Comparison of ENCODE assay signal across 20 cellular contexts in the genomic region with DNA sequence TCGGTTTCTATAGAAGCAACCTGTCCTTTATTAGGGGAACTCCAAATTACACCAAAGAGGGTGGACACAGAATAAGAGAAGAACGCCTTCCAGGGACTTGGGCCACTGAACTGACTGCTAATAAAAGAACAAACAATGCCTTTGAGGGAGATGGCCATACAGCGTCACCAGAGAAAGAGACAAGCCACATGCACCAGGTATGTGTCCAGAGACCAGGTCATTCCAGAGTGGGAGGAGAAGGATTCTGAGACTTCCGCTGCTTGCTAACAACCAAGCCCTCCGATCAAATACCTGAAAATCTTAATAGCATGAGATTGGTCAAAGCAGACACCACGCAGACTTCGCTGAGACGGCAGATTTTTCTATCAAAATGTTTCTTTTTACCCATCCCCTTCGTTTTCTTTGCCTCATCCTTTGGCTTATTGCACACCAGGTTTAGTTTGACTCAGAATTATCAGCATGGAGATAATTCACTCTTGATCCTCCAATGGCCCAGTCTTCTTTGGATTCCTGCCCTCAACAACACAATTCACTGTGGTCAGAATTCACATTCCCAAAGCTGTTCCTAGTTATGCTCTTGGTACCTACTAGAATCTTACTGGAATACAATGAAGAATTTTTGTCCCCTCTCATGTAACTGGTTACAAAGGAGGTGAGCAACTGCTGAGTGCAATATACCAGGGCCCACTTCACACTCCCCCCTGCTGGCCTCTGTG.
A peak's percentile ranks its signal among the peaks of the same experiment; 100 is the strongest.
DNase-seq lines count a peak whose midpoint lies in the region; ATAC-seq, FAIRE-seq and TF ChIP-seq lines count a peak whose summit lies in the region.
"Had no signal": no experiment of that assay in that cellular context is flagged by ENCODE, and none has a peak within 500 bp of the region (broad histone marks: within the 10 kb centered on the region; RNA-seq: fewer than 3 reads in every experiment).

No MANE protein-coding gene starts in this region.

- H3K4me2 ChIP-seq in A549, result no peak overlapping the region
- peak overlapping the region; percentile 4 for H3K4me2 ChIP-seq in smooth muscle cell

- POLR2A ChIA-PET in A549 (lab: Yijun Ruan, JAX), result no interaction called here

- H3K27ac ChIP-seq in A549, result no peak overlapping the region
- peak overlapping the region in 3 of 4 donors; percentile 75 to 87 (median 83) for H3K27ac ChIP-seq in gastroesophageal sphincter
- no peak overlapping the region for H3K27ac ChIP-seq in smooth muscle cell (ENCODE audit: low read depth)

- FAIRE-seq in A549 (lab: Jason Lieb, UNC), result no peak
- FAIRE-seq: endometrium, frontal cortex, RCC 7860 had no signal

- peaks cover 0 to 14% of the 10 kb centered on the region in 2 donors for H3K36me3 ChIP-seq in gastroesophageal sphincter
- no peaks in the 10 kb centered on the region for H3K36me3 ChIP-seq in smooth muscle cell (ENCODE audit: low read depth)

- no peak overlapping the region for H3K9ac ChIP-seq in smooth muscle cell (ENCODE audit: low read depth)

- peaks cover 4% of the 10 kb centered on the region for H3F3A ChIP-seq in smooth muscle cell (ENCODE audit: low read depth)

- H3K27me3 ChIP-seq in gastroesophageal sphincter, result no peaks in the 10 kb centered on the region
- no peaks in the 10 kb centered on the region for H3K27me3 ChIP-seq in smooth muscle cell (ENCODE audit: low read depth)

- peaks cover 14% of the 10 kb centered on the region for H3K4me1 Mint-ChIP-seq in T-helper 17 cell
- no peaks in the 10 kb centered on the region for H3K4me1 Mint-ChIP-seq in mesothelial cell of epicardium

- CTCF ChIA-PET in A549 (lab: Yijun Ruan, JAX), result interaction anchor here (1.0 kb wide), 1 partner anchor 508 kb away, joined by 3 read pairs; no protein-coding TSS in a partner anchor

- ATAC-seq in A549, result 0 out of 6 replicates have a peak, but pooled peaks of 1 of the 2 experiments have one; percentile 25
- no peak for ATAC-seq in T-helper 17 cell
- ATAC-seq in gastroesophageal sphincter, result no peak
- ATAC-seq in GM18505 (IDR thresholded peaks at IDR 0.05; ENCODE audit: unreplicated experiment), result no peak
- ATAC-seq: activated T-cell treated with anti-CD3 and anti-CD28 coated beads, Interleukin-2, amount 50 U/mL, for 72 hours had no signal

- H3K4me1 ChIP-seq in A549 (no peaks in the 10 kb centered on the region), gastroesophageal sphincter (peaks cover 2 to 52% (median 32%) of the 10 kb centered on the region in 3 donors), smooth muscle cell (ENCODE audit: low read depth) (no peaks in the 10 kb centered on the region)

- H3K27ac Mint-ChIP-seq in T-helper 17 cell, result peak overlapping the region; percentile 11
- no peak overlapping the region for H3K27ac Mint-ChIP-seq in mesothelial cell of epicardium
- H3K27ac Mint-ChIP-seq: activated CD8-positive, alpha-beta T cell treated with anti-CD3 and anti-CD28 coated beads for 36 hours; activated naive CD8-positive, alpha-beta T cell treated with anti-CD3 and anti-CD28 coated beads for 36 hours; activated T-cell treated with anti-CD3 and anti-CD28 coated beads, Interleukin-2, amount 50 U/mL, for 72 hours had no signal

- TF ChIP-seq EP300 in A549 (IDR thresholded peaks at IDR 0.05) (no peak), gastroesophageal sphincter (IDR thresholded peaks at IDR 0.05) (no peak)

- no peaks in the 10 kb centered on the region for H3K79me2 ChIP-seq in smooth muscle cell (ENCODE audit: low read depth)

- no peak overlapping the region for H3K4me3 ChIP-seq in A549
- H3K4me3 ChIP-seq in gastroesophageal sphincter, result no peak overlapping the region
- H3K4me3 ChIP-seq in smooth muscle cell, result no peak overlapping the region

- no peak overlapping the region for H3K4me3 Mint-ChIP-seq in T-helper 17 cell
- H3K4me3 Mint-ChIP-seq in mesothelial cell of epicardium, result no peak overlapping the region
- H3K4me3 Mint-ChIP-seq: activated CD8-positive, alpha-beta T cell treated with anti-CD3 and anti-CD28 coated beads for 36 hours; activated naive CD8-positive, alpha-beta T cell treated with anti-CD3 and anti-CD28 coated beads for 36 hours; activated T-cell treated with anti-CD3 and anti-CD28 coated beads, Interleukin-2, amount 50 U/mL, for 72 hours; neural crest cell had no signal

- H3K9me3 Mint-ChIP-seq in mesothelial cell of epicardium, result no peaks in the 10 kb centered on the region
- H3K9me3 Mint-ChIP-seq: activated CD8-positive, alpha-beta T cell treated with anti-CD3 and anti-CD28 coated beads for 36 hours; activated naive CD8-positive, alpha-beta T cell treated with anti-CD3 and anti-CD28 coated beads for 36 hours; activated T-cell treated with anti-CD3 and anti-CD28 coated beads, Interleukin-2, amount 50 U/mL, for 72 hours; neural crest cell had no signal

- no peak for TF ChIP-seq CTCF in A549 (IDR thresholded peaks at IDR 0.05)
- TF ChIP-seq CTCF in gastroesophageal sphincter (IDR thresholded peaks at IDR 0.05), result no peak
- no peak for TF ChIP-seq CTCF in smooth muscle cell (IDR thresholded peaks at IDR 0.05; ENCODE audit: borderline replicate concordance, insufficient read depth, poor library complexity, severe bottlenecking)
- no peak for TF ChIP-seq CTCF in mesothelial cell of epicardium (IDR thresholded peaks at IDR 0.05; ENCODE audit: unreplicated experiment)

- H3K36me3 Mint-ChIP-seq in T-helper 17 cell (ENCODE audit: low read depth) (peaks cover 6% of the 10 kb centered on the region), mesothelial cell of epicardium (peaks cover 18% of the 10 kb centered on the region)
- H3K36me3 Mint-ChIP-seq: activated naive CD8-positive, alpha-beta T cell treated with anti-CD3 and anti-CD28 coated beads for 36 hours had no signal

- DNase-seq in A549 (ENCODE audit: low read depth in 1 of 2, low spot score in 1 of 2) (no peak), T-helper 17 cell (no peak), smooth muscle cell (lab: John Stamatoyannopoulos, UW; ENCODE audit: unreplicated experiment) (no peak), DMS 273 treated with DMSO at 0.1 percent for 48 hours (lab: John Stamatoyannopoulos, UW) (no peak), CD1c-positive myeloid dendritic cell (ENCODE audit: extremely low spot score) (no peak), mesothelial cell of epicardium (ENCODE audit: low spot score in 2 of 2, unreplicated experiment in 2 of 2) (no peak)
- DNase-seq: activated CD8-positive, alpha-beta T cell treated with anti-CD3 and anti-CD28 coated beads for 36 hours; activated naive CD8-positive, alpha-beta T cell treated with anti-CD3 and anti-CD28 coated beads for 36 hours; activated T-cell treated with anti-CD3 and anti-CD28 coated beads, Interleukin-2, amount 50 U/mL, for 72 hours; Karpas-422; NCI-H1105; NCI-H2171; stimulated activated CD4-positive, alpha-beta T cell treated with anti-CD3 and anti-CD28 coated beads, Interleukin-2, amount 100 ng/mL, for 48 hours; trophoblast cell had no signal

- H3K27me3 Mint-ChIP-seq in T-helper 17 cell, result peaks cover 41% of the 10 kb centered on the region
- no peaks in the 10 kb centered on the region for H3K27me3 Mint-ChIP-seq in mesothelial cell of epicardium (ENCODE audit: low read depth)
- H3K27me3 Mint-ChIP-seq: activated CD8-positive, alpha-beta T cell treated with anti-CD3 and anti-CD28 coated beads for 36 hours; activated naive CD8-positive, alpha-beta T cell treated with anti-CD3 and anti-CD28 coated beads for 36 hours had no signal

- TF ChIP-seq POLR2A in A549 (IDR thresholded peaks at IDR 0.05; ENCODE audit: low read length) (no peak), gastroesophageal sphincter (IDR thresholded peaks at IDR 0.05) (no peak), GM18505 (IDR thresholded peaks at IDR 0.05; ENCODE audit: borderline replicate concordance, extremely low read depth, insufficient read depth, insufficient read length) (no peak)

- H3K9me3 ChIP-seq in A549 (no peaks in the 10 kb centered on the region), T-helper 17 cell (ENCODE audit: control insufficient read depth, low read length, poor library complexity, severe bottlenecking) (no peaks in the 10 kb centered on the region), gastroesophageal sphincter (no peaks in the 10 kb centered on the region), smooth muscle cell (replicated peaks; ENCODE audit: low read depth) (no peaks in the 10 kb centered on the region)

- 93% methylated on average over 9 of the region's 9 CpGs for WGBS in A549 (ENCODE audit: missing lambda C conversion rate)
- 89 to 94% methylated on average over 3 to 7 of the region's 9 CpGs for WGBS in gastroesophageal sphincter (ENCODE audit: low coverage in 1 of 2), 2 donors
- WGBS in smooth muscle cell (ENCODE audit: low lambda C conversion rate), result 94% methylated on average over 9 of the region's 9 CpGs

- peaks cover 32% of the 10 kb centered on the region for H4K20me1 ChIP-seq in smooth muscle cell (ENCODE audit: low read depth)

- no peak for TF ChIP-seq RAD21 in A549 (conservative IDR thresholded peaks at IDR 0.05 in 1 of 2, IDR thresholded peaks at IDR 0.05 in 1 of 2)

- no peak overlapping the region for H2AFZ ChIP-seq in smooth muscle cell (ENCODE audit: low read depth)

TF ChIP-seq in A549, 52 proteins besides CTCF, POLR2A, EP300 and RAD21:
- TF ChIP-seq RFX5 (IDR thresholded peaks at IDR 0.05) (no peak), MAFK (IDR thresholded peaks at IDR 0.05; ENCODE audit: partially characterized antibody) (peak; percentile 67)
TF ChIP-seq in A549: peak in this region for 1.

Comparison
In these comparisons a context has a peak if more than half of its experiments do, and no peak if none do; other contexts are left out.
1. H3K27ac ChIP-seq: peak in gastroesophageal sphincter (3 of 4); none in A549 (0 of 2) and smooth muscle cell (single experiment).